In genomic region chr6:137883400-137883888, GRCh38 we compare ENCODE assay signal across 10 cellular contexts. TPM values are rescaled to one million over a fixed set of nuclear protein-coding genes. Genes with fewer than 3 reads are reported as not detected.
DNase-seq lines count a peak whose midpoint lies in the region; ATAC-seq, FAIRE-seq and TF ChIP-seq lines count a peak whose summit lies in the region.
"Had no signal": no experiment of that assay in that cellular context is flagged by ENCODE, and none has a peak within 500 bp of the region (broad histone marks: within the 10 kb centered on the region; RNA-seq: fewer than 3 reads in every experiment).

No MANE protein-coding gene starts in this region.

- FAIRE-seq in D721Med (lab: Jason Lieb, UNC), result no peak

- H3K9me3 ChIP-seq in neutrophil (no peaks in the 10 kb centered on the region), uterus (no peaks in the 10 kb centered on the region)

- H3K4me3 ChIP-seq in neutrophil (ENCODE audit: low read depth in 1 of 2, low read length in 1 of 2) (peak overlapping the region in 1 of 2 experiments; percentile 36), uterus (no peak overlapping the region)

- intact Hi-C loops in uterus (cut with DNase I; ENCODE audit: low total_unique reads), result no loop called here

- H3K4me1 ChIP-seq in neutrophil (ENCODE audit: control insufficient read depth in 1 of 2, insufficient read depth in 1 of 2, low read depth in 1 of 2, low read length in 1 of 2) (peaks cover 40 to 45% of the 10 kb centered on the region in 2 experiments), uterus (no peaks in the 10 kb centered on the region)

- ATAC-seq in HG02840 (IDR thresholded peaks at IDR 0.05; ENCODE audit: low FRiP score, unreplicated experiment), result no peak
- no peak for ATAC-seq in HG02763 (IDR thresholded peaks at IDR 0.05; ENCODE audit: unreplicated experiment)
- ATAC-seq: Panc1 had no signal

- H3K27me3 ChIP-seq in neutrophil, result no peaks in the 10 kb centered on the region
- no peaks in the 10 kb centered on the region for H3K27me3 ChIP-seq in uterus

- DNase-seq in dermis blood vessel endothelial cell (peak; percentile 44), D721Med (ENCODE audit: insufficient read length, low spot score) (no peak), uterus (no peak)
- DNase-seq: left cardiac atrium had no signal

- H3K27ac ChIP-seq in neutrophil (peak overlapping the region; percentile 85), uterus (peak overlapping the region in 1 of 2 donors; percentile 18)

- no peak for TF ChIP-seq CTCF in neutrophil (IDR thresholded peaks at IDR 0.05)
- no peak for TF ChIP-seq CTCF in D721Med (IDR thresholded peaks at IDR 0.05; ENCODE audit: insufficient read depth, missing control alignments)
- TF ChIP-seq CTCF in uterus (IDR thresholded peaks at IDR 0.05), result no peak

- H3K36me3 ChIP-seq in neutrophil (peaks cover 44% of the 10 kb centered on the region), uterus (no peaks in the 10 kb centered on the region)

- TF ChIP-seq POLR2A in GM18526 (IDR thresholded peaks at IDR 0.05; ENCODE audit: extremely low read depth, insufficient read length) (peak; percentile 23), uterus (IDR thresholded peaks at IDR 0.05) (no peak)

TF ChIP-seq in PFSK-1, 5 proteins besides CTCF, POLR2A, EP300 and RAD21:
- TF ChIP-seq TAF1 (IDR thresholded peaks at IDR 0.05; ENCODE audit: borderline replicate concordance, insufficient read depth, low read length) (peak; percentile 44; the same call in 1 of the 2 replicates), POLR2AphosphoS5 (IDR thresholded peaks at IDR 0.05; ENCODE audit: low read depth, low read length) (no peak), REST (IDR thresholded peaks at IDR 0.05; ENCODE audit: insufficient read depth in 1 of 2, low read depth in 2 of 2, low read length in 2 of 2) (0 out of 4 replicates have a peak, but pooled peaks of 1 of the 2 experiments have one; percentile 50), SIN3A (IDR thresholded peaks at IDR 0.05; ENCODE audit: borderline replicate concordance, insufficient read depth, low read length) (peak; percentile 44; the same call in 1 of the 2 replicates), FOXP2 (optimal IDR thresholded peaks at IDR 0.05; ENCODE audit: borderline replicate concordance, extremely low read depth, extremely low read length, insufficient read depth) (no peak)
TF ChIP-seq in PFSK-1: peak in this region for 3.

RNA-seq across cellular contexts. Expression of gene TNFAIP3, which starts 16.4 kb away (rescaled TPM):
- 6.1 TPM for polyA plus RNA-seq in PFSK-1 (2012; ENCODE audit: insufficient read length, low read depth)
- total RNA-seq in dermis blood vessel endothelial cell (5.4 and 13.4 TPM in 2 replicates), uterus (10 to 100 TPM; 14.4 to 36.2 (median 19.6) TPM)
